1 cellular context compared by ENCODE assay signal in genomic region chr11:124717421-124717785, GRCh38.
TF ChIP-seq lines count a peak whose summit lies in the region.

No MANE protein-coding gene starts in this region.

TF ChIP-seq in HepG2, 621 proteins besides CTCF, POLR2A, EP300 and RAD21:
- no peak for TF ChIP-seq ZNF670 (CRISPR knock-in tag; IDR thresholded peaks at IDR 0.05; ENCODE audit: borderline replicate concordance)
- no peak for TF ChIP-seq U2AF2 (IDR thresholded peaks at IDR 0.05; ENCODE audit: low read depth, low read length)
- TF ChIP-seq SCMH1 (CRISPR knock-in tag; IDR thresholded peaks at IDR 0.05; ENCODE audit: borderline replicate concordance): no peak
- TF ChIP-seq NCOA2 (CRISPR knock-in tag; IDR thresholded peaks at IDR 0.05): no peak
- TF ChIP-seq ZNF432 (CRISPR knock-in tag; IDR thresholded peaks at IDR 0.05; ENCODE audit: borderline replicate concordance): no peak
- TF ChIP-seq BRD4 (CRISPR knock-in tag; IDR thresholded peaks at IDR 0.05): no peak
